6 cellular contexts compared by ENCODE assay signal in the genomic region with DNA sequence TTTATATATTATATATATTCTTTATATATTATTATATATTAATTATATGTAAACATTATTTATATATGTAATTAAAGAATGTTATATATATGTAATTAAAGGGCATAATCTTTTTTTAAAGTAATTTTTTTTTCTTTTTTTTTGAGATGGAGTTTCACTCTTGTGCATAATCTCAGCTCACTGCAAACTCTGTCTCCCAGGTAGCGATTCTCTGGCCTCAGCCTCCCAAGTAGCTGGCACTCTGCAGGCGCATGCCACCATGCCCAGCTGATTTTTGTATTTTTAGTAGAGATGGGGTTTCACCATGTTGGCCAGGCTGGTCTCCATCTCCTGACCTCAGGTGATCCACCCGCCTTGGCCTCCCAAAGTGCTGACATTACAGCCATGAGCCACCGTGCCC. TPM values are rescaled to one million over a fixed set of nuclear protein-coding genes. Genes with fewer than 3 reads are reported as not detected.
A peak's percentile ranks its signal among the peaks of the same experiment; 100 is the strongest.
DNase-seq lines count a peak whose midpoint lies in the region; ATAC-seq and TF ChIP-seq lines count a peak whose summit lies in the region.
"Not testable (repeated sequence)": the region's sequence is repeated elsewhere in the genome, so short reads cannot be mapped to it uniquely, and the experiment has no call there.

No MANE protein-coding gene starts in this region.

- H3K27ac ChIP-seq in coronary artery (peak overlapping the region; percentile 40 to 67), right atrium auricular region (peak overlapping the region; percentile 73 to 84), skeletal muscle tissue (ENCODE audit: low read depth, low read length) (peak overlapping the region; percentile 66)
- H3K27ac ChIP-seq in transverse colon = not testable (repeated sequence)

- POLR2A ChIA-PET in WTC11 (lab: Charles Lee) = not testable (repeated sequence)

- H3K9me3 ChIP-seq in right atrium auricular region; skeletal muscle tissue (ENCODE audit: control insufficient read depth in 3 of 3, low read length in 3 of 3); transverse colon: not testable (repeated sequence)

- intact Hi-C loops in cardiac septum (cut with DNase I); transverse colon (cut with DNase I; ENCODE audit: low total_unique reads): not testable (repeated sequence)

- not testable (repeated sequence) for ATAC-seq in WTC11

- CTCF ChIA-PET in WTC11 (lab: Charles Lee) = not testable (repeated sequence)

- H3K9ac ChIP-seq in skeletal muscle tissue (ENCODE audit: low read depth in 1 of 3, low read length in 3 of 3) = not testable (repeated sequence)

- not testable (repeated sequence) for TF ChIP-seq POLR2A in transverse colon (IDR thresholded peaks at IDR 0.05)

- in situ Hi-C loops in transverse colon (cut with MboI; ENCODE audit: low pct_ligation_motif_present in 1 of 4, low pct_unique_long_range_greater_than_20kb in 1 of 4, low sequenced_read_pairs in 3 of 4) = not testable (repeated sequence)

- H3K4me3 Mint-ChIP-seq in WTC11 = not testable (repeated sequence)

- DNase-seq in WTC11 (ENCODE audit: low spot score); coronary artery (ENCODE audit: low spot score); right atrium auricular region (ENCODE audit: low spot score): not testable (repeated sequence)
- DNase-seq in cardiac septum (ENCODE audit: low spot score) (peak; percentile 57), transverse colon (peak; percentile 3)

- not testable (repeated sequence) for TF ChIP-seq CTCF in WTC11 (IDR thresholded peaks at IDR 0.05); coronary artery (IDR thresholded peaks at IDR 0.05); right atrium auricular region (IDR thresholded peaks at IDR 0.05); transverse colon (IDR thresholded peaks at IDR 0.05)

- not testable (repeated sequence) for H3K9me3 Mint-ChIP-seq in WTC11

- not testable (repeated sequence) for H3K27ac Mint-ChIP-seq in WTC11

- H3K27me3 Mint-ChIP-seq in WTC11 (ENCODE audit: low read depth) = not testable (repeated sequence)

- H3K4me1 Mint-ChIP-seq in WTC11 = peaks cover 12% of the 10 kb centered on the region

- H3K4me3 ChIP-seq in coronary artery; right atrium auricular region; skeletal muscle tissue (ENCODE audit: low read length in 3 of 3); transverse colon: not testable (repeated sequence)

- not testable (repeated sequence) for H3K36me3 ChIP-seq in right atrium auricular region; skeletal muscle tissue (ENCODE audit: control insufficient read depth in 3 of 3, insufficient read depth in 3 of 3, low read length in 3 of 3); transverse colon

- not testable (repeated sequence) for H3K27me3 ChIP-seq in right atrium auricular region; skeletal muscle tissue (ENCODE audit: control insufficient read depth in 3 of 3, insufficient read depth in 3 of 3, low read length in 3 of 3); transverse colon

- H3K36me3 Mint-ChIP-seq in WTC11 = not testable (repeated sequence)

- 77 to 90% methylated on average over 4 of the region's 4 CpGs for WGBS in transverse colon (ENCODE audit: low coverage in 1 of 2), 2 donors

- H3K4me1 ChIP-seq in right atrium auricular region = peaks cover 0 to 32% of the 10 kb centered on the region in 2 donors
- H3K4me1 ChIP-seq in skeletal muscle tissue (ENCODE audit: control insufficient read depth in 3 of 3, insufficient read depth in 3 of 3, low read length in 3 of 3) = peaks cover 31 to 46% (median 45%) of the 10 kb centered on the region in 3 donors
- peaks cover 0 to 14% (median 8%) of the 10 kb centered on the region in 4 donors for H3K4me1 ChIP-seq in transverse colon

- not testable (repeated sequence) for TF ChIP-seq EP300 in transverse colon (IDR thresholded peaks at IDR 0.05; ENCODE audit: low read depth)

TF ChIP-seq in WTC11, 78 proteins besides CTCF, POLR2A, EP300 and RAD21:
- TF ChIP-seq HMGA2 (CRISPR knock-in tag; IDR thresholded peaks at IDR 0.05) = peak; percentile 90
TF ChIP-seq in WTC11: peak in this region for 1; not testable (repeated sequence) for 77.

RNA-seq across cellular contexts. Expression of gene RGS3, which starts 27.6 kb away (rescaled TPM):
- total RNA-seq in WTC11 (2021) (15.0 to 17.2 TPM (median 16.6 TPM) in 3 replicates), cardiac septum (233 TPM), right atrium auricular region (100 to 1,000 TPM; 112 to 184 TPM), skeletal muscle tissue (48.0 TPM), transverse colon (100 to 1,000 TPM in 1 of 4 donors, 10 to 100 TPM in 3; 62.7 to 150 (median 80.9) TPM)
